ENCODE assay signal across 9 cellular contexts in the genomic region with DNA sequence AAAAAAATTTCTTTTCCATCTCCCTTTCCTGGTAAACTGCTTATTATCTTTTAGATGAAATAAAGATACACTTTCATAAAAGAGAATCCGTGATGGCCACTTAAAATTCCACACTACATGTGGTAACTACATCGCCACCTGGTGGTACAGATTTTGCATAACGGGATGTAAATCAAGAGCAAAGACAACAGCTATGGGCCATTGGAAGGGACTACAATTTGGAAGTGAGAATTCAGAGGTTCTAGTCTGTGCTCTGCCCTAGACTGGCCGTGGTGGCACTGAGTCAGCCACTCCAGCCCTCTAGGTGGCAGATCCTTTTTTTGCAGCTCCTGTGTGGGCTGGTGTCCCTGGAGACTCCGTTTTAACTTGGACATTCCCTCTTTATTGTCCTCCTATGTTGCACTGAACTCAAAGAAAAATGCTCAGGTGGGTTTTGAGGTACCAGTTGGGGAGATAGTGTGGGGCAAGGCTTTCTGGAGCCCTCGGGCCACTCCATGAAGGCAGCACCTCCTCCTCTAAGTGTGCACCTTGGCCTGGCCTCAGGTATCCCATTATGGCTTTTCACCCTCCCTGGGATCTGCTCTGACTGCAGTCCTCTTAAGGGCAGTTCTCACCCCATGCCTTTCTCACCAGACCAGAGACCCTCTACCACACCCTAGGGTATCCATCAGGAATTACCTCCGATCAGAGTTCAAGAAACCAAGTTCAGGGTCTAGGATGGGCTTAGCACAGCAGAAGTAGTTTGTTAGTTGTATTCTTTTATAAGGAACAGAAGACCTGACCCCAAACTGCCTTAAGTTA. TPM values are rescaled to one million over a fixed set of nuclear protein-coding genes. Genes with fewer than 3 reads are reported as not detected.
DNase-seq lines count a peak whose midpoint lies in the region; ATAC-seq and TF ChIP-seq lines count a peak whose summit lies in the region.
"Had no signal": no experiment of that assay in that cellular context is flagged by ENCODE, and none has a peak within 500 bp of the region (broad histone marks: within the 10 kb centered on the region; RNA-seq: fewer than 3 reads in every experiment).

No MANE protein-coding gene starts in this region.

- no peak for TF ChIP-seq POLR2A in upper lobe of left lung (IDR thresholded peaks at IDR 0.05)

- H3K4me1 ChIP-seq in Karpas-422 (ENCODE audit: low read length) (no peaks in the 10 kb centered on the region), Panc1 (ENCODE audit: control insufficient read depth, insufficient read depth, low read length) (no peaks in the 10 kb centered on the region), upper lobe of left lung (peaks cover 0 to 6% (median 0%) of the 10 kb centered on the region in 4 donors)

- ATAC-seq in Panc1 (peak; percentile 80), upper lobe of left lung (ENCODE audit: low FRiP score in 2 of 2) (peak; percentile 39 to 75)

- H2AFZ ChIP-seq in Karpas-422 (ENCODE audit: low read length) = no peak overlapping the region

- TF ChIP-seq CTCF in Panc1 (IDR thresholded peaks at IDR 0.05) = peak; percentile 85
- peak; percentile 78 for TF ChIP-seq CTCF in fibroblast of the aortic adventitia (IDR thresholded peaks at IDR 0.05; ENCODE audit: insufficient read depth, low read length)
- peak; percentile 55 to 84 (median 73) for TF ChIP-seq CTCF in upper lobe of left lung (IDR thresholded peaks at IDR 0.05)

- H3K79me2 ChIP-seq in Karpas-422 (ENCODE audit: low read length) = no peaks in the 10 kb centered on the region

- intact Hi-C loops in Panc1 (cut with micrococcal nuclease; ENCODE audit: unreplicated experiment) = loop anchor here (1.0 to 10.0 kb wide), 3 partner anchors 87 to 201 kb away; no protein-coding TSS in a partner anchor

- CTCF ChIA-PET in Panc1 (lab: Charles Lee) = interaction anchor here (1.0 to 1.8 kb wide), 3 partner anchors 57 to 107 kb away, joined by 3 to 5 read pairs (median 3); no protein-coding TSS in a partner anchor

- H3K36me3 ChIP-seq in Karpas-422 (ENCODE audit: insufficient read depth, low read length) = no peaks in the 10 kb centered on the region
- H3K36me3 ChIP-seq in Panc1 (ENCODE audit: control insufficient read depth, insufficient read depth, low read length) = no peaks in the 10 kb centered on the region
- H3K36me3 ChIP-seq in upper lobe of left lung = no peaks in the 10 kb centered on the region
- H3K36me3 ChIP-seq: BLaER1 had no signal

- 32 to 40% methylated on average over 7 of the region's 7 CpGs for WGBS in upper lobe of left lung, 2 donors

- DNase-seq in NCI-H510A treated with DMSO at 0.1 percent for 48 hours (lab: John Stamatoyannopoulos, UW) (peak; percentile 32), NCI-H510A (lab: John Stamatoyannopoulos, UW) (no peak), Karpas-422 (peak; percentile 90), Panc1 (ENCODE audit: low read depth, low spot score) (peak; percentile 67), fibroblast of the aortic adventitia (ENCODE audit: low read depth) (peak; percentile 91), nucleus accumbens (lab: John Stamatoyannopoulos, UW) (peak in 32 of 56 donors; percentile 4 to 88 (median 35)), upper lobe of left lung (peak in 1 of 2 donors; percentile 75)
- DNase-seq in activated T-cell treated with anti-CD3 and anti-CD28 coated beads, Interleukin-2, amount 50 U/mL, for 48 hours = peak; percentile 50 to 55

- no peaks in the 10 kb centered on the region for H4K20me1 ChIP-seq in Karpas-422 (ENCODE audit: insufficient read depth, low read depth, low read length)
- H4K20me1 ChIP-seq: BLaER1 had no signal

- H3K9me3 ChIP-seq in Karpas-422 (ENCODE audit: low read length) (no peaks in the 10 kb centered on the region), Panc1 (ENCODE audit: control insufficient read depth, insufficient read depth, low read depth, low read length) (no peaks in the 10 kb centered on the region), upper lobe of left lung (no peaks in the 10 kb centered on the region)

- no peaks in the 10 kb centered on the region for H3K9me2 ChIP-seq in Karpas-422 (replicated peaks; ENCODE audit: insufficient read depth, low read length)

- no TSS peak for BruUV-seq in Panc1 (replicated peaks; lab: Mats Ljungman, UMichigan)

- no peaks in the 10 kb centered on the region for H3K27me3 ChIP-seq in Karpas-422 (ENCODE audit: low read length)
- no peaks in the 10 kb centered on the region for H3K27me3 ChIP-seq in Panc1 (ENCODE audit: control insufficient read depth, insufficient read depth, low read length)
- no peaks in the 10 kb centered on the region for H3K27me3 ChIP-seq in upper lobe of left lung
- H3K27me3 ChIP-seq: BLaER1 had no signal

- in situ Hi-C loops in Panc1 (cut with HindIII; ENCODE audit: low pct_unique_long_range_greater_than_20kb, low sequenced_read_pairs) = no loop called here

- H3K4me3 ChIP-seq in Karpas-422 (ENCODE audit: low read length) (no peak overlapping the region), Panc1 (ENCODE audit: low read depth in 2 of 2, low read length in 2 of 2) (no peak overlapping the region), fibroblast of the aortic adventitia (ENCODE audit: low read depth, low read length) (no peak overlapping the region), upper lobe of left lung (no peak overlapping the region)
- H3K4me3 ChIP-seq: BLaER1 had no signal

- H3K4me2 ChIP-seq in Karpas-422 (ENCODE audit: low read depth, low read length, poor library complexity, severe bottlenecking) = no peak overlapping the region
- H3K4me2 ChIP-seq: BLaER1 had no signal

- no peak for TF ChIP-seq EP300 in upper lobe of left lung (IDR thresholded peaks at IDR 0.05)

- no peak overlapping the region for H3K9ac ChIP-seq in Karpas-422 (ENCODE audit: low read length)
- H3K9ac ChIP-seq: BLaER1 had no signal

- H3K27ac ChIP-seq in Karpas-422 (ENCODE audit: low read length) = no peak overlapping the region
- no peak overlapping the region for H3K27ac ChIP-seq in Panc1 (ENCODE audit: low read length)
- H3K27ac ChIP-seq in upper lobe of left lung = no peak overlapping the region
- H3K27ac ChIP-seq: BLaER1 had no signal

- POLR2A ChIA-PET in Panc1 (lab: Charles Lee) = no interaction called here

RNA-seq across cellular contexts. Expression of a gene that starts 54.9 kb away (rescaled TPM):
- total RNA-seq in Karpas-422 (2014; rRNA removed; shearing (Covaris generic); ENCODE audit: low replicate concordance) = not detected in 2 replicates
- total RNA-seq in Panc1 (2021; ENCODE audit: unreplicated experiment) (0.05 TPM), fibroblast of the aortic adventitia (ENCODE audit: low replicate concordance) (not detected in 2 replicates), upper lobe of left lung (1 to 10 TPM in 3 of 6 donors, under 1 TPM in 2, not detected in 1; 0.29 to 4.2 (median 1.1) TPM)
- 0.07 TPM for polyA plus RNA-seq in Panc1 (2012; ENCODE audit: insufficient read length)
